ENCODE assay signal across 1 cellular context in genomic region chr10:75234017-75234682, GRCh38.
TF ChIP-seq lines count a peak whose summit lies in the region.

No MANE protein-coding gene starts in this region.

TF ChIP-seq in K562, 482 proteins besides CTCF, POLR2A, EP300 and RAD21 (continued from another document and continues in another):
- TF ChIP-seq, protein P1, sequence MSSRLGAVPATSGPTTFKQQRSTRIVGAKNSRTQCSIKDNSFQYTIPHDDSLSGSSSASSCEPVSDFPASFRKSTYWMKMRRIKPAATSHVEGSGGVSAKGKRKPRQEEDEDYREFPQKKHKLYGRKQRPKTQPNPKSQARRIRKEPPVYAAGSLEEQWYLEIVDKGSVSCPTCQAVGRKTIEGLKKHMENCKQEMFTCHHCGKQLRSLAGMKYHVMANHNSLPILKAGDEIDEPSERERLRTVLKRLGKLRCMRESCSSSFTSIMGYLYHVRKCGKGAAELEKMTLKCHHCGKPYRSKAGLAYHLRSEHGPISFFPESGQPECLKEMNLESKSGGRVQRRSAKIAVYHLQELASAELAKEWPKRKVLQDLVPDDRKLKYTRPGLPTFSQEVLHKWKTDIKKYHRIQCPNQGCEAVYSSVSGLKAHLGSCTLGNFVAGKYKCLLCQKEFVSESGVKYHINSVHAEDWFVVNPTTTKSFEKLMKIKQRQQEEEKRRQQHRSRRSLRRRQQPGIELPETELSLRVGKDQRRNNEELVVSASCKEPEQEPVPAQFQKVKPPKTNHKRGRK (tag; IDR thresholded peaks at IDR 0.05), result no peak
- TF ChIP-seq ZKSCAN1 (IDR thresholded peaks at IDR 0.05; ENCODE audit: low read depth, low read length) (no peak), ZNF146 (CRISPR knock-in tag; IDR thresholded peaks at IDR 0.05; ENCODE audit: unreplicated experiment) (no peak), CBX8 (IDR thresholded peaks at IDR 0.05; ENCODE audit: borderline replicate concordance, extremely low read depth, low read depth, low read length, poor library complexity, severe bottlenecking) (no peak), RFX1 (IDR thresholded peaks at IDR 0.05) (no peak), TCF3 (CRISPR knock-in tag; IDR thresholded peaks at IDR 0.05) (no peak), NCOA4 (IDR thresholded peaks at IDR 0.05; ENCODE audit: partially characterized antibody) (no peak), ARID1B (IDR thresholded peaks at IDR 0.05) (no peak), RBM15 (IDR thresholded peaks at IDR 0.05; ENCODE audit: insufficient read depth, low read length) (no peak), PURB (CRISPR knock-in tag; IDR thresholded peaks at IDR 0.05; ENCODE audit: low read depth) (no peak), MAFK (IDR thresholded peaks at IDR 0.05; ENCODE audit: low read length) (no peak), BCLAF1 (IDR thresholded peaks at IDR 0.05; ENCODE audit: borderline replicate concordance in 1 of 2, control insufficient read depth in 1 of 2, low read depth in 2 of 2, low read length in 1 of 2) (no peak), BACH1 (tag; IDR thresholded peaks at IDR 0.05) (no peak), ZNF212 (CRISPR knock-in tag; IDR thresholded peaks at IDR 0.05) (no peak), ZNF174 (CRISPR knock-in tag; IDR thresholded peaks at IDR 0.05) (no peak), ZNF41 (CRISPR knock-in tag; conservative IDR thresholded peaks at IDR 0.05) (no peak), JUND (IDR thresholded peaks at IDR 0.05; ENCODE audit: borderline replicate concordance, low read depth, low read length) (no peak), JUND (tag; IDR thresholded peaks at IDR 0.05; ENCODE audit: borderline replicate concordance, low read depth, low read length) (no peak), CBFA2T3 (IDR thresholded peaks at IDR 0.05) (no peak), TRIM24 (IDR thresholded peaks at IDR 0.05) (no peak), AFF4 (CRISPR knock-in tag; IDR thresholded peaks at IDR 0.05) (no peak), MTA2 (IDR thresholded peaks at IDR 0.05; ENCODE audit: low read depth) (no peak), ATF4 (CRISPR knock-in tag; IDR thresholded peaks at IDR 0.05) (no peak), ETV6 (IDR thresholded peaks at IDR 0.05; ENCODE audit: borderline replicate concordance in 1 of 2, low read depth in 2 of 2, low read length in 1 of 2) (no peak), ETV6 (CRISPR knock-in tag; IDR thresholded peaks at IDR 0.05; ENCODE audit: borderline replicate concordance) (no peak), XRCC4 (IDR thresholded peaks at IDR 0.05; ENCODE audit: extremely low read depth, insufficient read depth, insufficient read length) (no peak), YY1 (IDR thresholded peaks at IDR 0.05; ENCODE audit: borderline replicate concordance in 1 of 3, control insufficient read depth in 1 of 3, extremely low read depth in 1 of 3, insufficient read depth in 3 of 3, insufficient read length in 1 of 3, insufficient replicate concordance in 2 of 3, low read depth in 1 of 3, low read length in 2 of 3) (peak in 2 of 3 experiments; percentile 40 to 53), NEUROD1 (IDR thresholded peaks at IDR 0.05; ENCODE audit: borderline replicate concordance, low read depth, low read length, partially characterized antibody) (no peak), CEBPG (CRISPR knock-in tag; IDR thresholded peaks at IDR 0.05) (no peak; the same call in none of the 2 replicates), CEBPG (tag; conservative IDR thresholded peaks at IDR 0.05 in 1 of 2, IDR thresholded peaks at IDR 0.05 in 1 of 2) (no peak), NFATC3 (IDR thresholded peaks at IDR 0.05) (no peak), CBX5 (IDR thresholded peaks at IDR 0.05; ENCODE audit: borderline replicate concordance, low read depth) (no peak), RBM25 (IDR thresholded peaks at IDR 0.05; ENCODE audit: low read depth, low read length, severe bottlenecking) (no peak), ZBED1 (IDR thresholded peaks at IDR 0.05) (no peak), ZEB2 (IDR thresholded peaks at IDR 0.05) (no peak), NUFIP1 (IDR thresholded peaks at IDR 0.05; ENCODE audit: partially characterized antibody) (no peak), L3MBTL2 (IDR thresholded peaks at IDR 0.05) (peak; percentile 74), HDAC3 (IDR thresholded peaks at IDR 0.05; ENCODE audit: borderline replicate concordance, partially characterized antibody) (no peak)
- TF ChIP-seq, protein P2, sequence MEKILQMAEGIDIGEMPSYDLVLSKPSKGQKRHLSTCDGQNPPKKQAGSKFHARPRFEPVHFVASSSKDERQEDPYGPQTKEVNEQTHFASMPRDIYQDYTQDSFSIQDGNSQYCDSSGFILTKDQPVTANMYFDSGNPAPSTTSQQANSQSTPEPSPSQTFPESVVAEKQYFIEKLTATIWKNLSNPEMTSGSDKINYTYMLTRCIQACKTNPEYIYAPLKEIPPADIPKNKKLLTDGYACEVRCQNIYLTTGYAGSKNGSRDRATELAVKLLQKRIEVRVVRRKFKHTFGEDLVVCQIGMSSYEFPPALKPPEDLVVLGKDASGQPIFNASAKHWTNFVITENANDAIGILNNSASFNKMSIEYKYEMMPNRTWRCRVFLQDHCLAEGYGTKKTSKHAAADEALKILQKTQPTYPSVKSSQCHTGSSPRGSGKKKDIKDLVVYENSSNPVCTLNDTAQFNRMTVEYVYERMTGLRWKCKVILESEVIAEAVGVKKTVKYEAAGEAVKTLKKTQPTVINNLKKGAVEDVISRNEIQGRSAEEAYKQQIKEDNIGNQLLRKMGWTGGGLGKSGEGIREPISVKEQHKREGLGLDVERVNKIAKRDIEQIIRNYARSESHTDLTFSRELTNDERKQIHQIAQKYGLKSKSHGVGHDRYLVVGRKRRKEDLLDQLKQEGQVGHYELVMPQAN (IDR thresholded peaks at IDR 0.05; ENCODE audit: borderline replicate concordance), result no peak; the same call in none of the 2 replicates
- TF ChIP-seq, protein P3, sequence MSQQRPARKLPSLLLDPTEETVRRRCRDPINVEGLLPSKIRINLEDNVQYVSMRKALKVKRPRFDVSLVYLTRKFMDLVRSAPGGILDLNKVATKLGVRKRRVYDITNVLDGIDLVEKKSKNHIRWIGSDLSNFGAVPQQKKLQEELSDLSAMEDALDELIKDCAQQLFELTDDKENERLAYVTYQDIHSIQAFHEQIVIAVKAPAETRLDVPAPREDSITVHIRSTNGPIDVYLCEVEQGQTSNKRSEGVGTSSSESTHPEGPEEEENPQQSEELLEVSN (IDR thresholded peaks at IDR 0.05; ENCODE audit: borderline replicate concordance in 1 of 2, extremely low read depth in 1 of 2, insufficient read depth in 1 of 2, insufficient read length in 1 of 2, low read depth in 1 of 2, low read length in 1 of 2, poor library complexity in 1 of 2, severe bottlenecking in 1 of 2), result peak; percentile 42 to 90
- TF ChIP-seq, protein P4, sequence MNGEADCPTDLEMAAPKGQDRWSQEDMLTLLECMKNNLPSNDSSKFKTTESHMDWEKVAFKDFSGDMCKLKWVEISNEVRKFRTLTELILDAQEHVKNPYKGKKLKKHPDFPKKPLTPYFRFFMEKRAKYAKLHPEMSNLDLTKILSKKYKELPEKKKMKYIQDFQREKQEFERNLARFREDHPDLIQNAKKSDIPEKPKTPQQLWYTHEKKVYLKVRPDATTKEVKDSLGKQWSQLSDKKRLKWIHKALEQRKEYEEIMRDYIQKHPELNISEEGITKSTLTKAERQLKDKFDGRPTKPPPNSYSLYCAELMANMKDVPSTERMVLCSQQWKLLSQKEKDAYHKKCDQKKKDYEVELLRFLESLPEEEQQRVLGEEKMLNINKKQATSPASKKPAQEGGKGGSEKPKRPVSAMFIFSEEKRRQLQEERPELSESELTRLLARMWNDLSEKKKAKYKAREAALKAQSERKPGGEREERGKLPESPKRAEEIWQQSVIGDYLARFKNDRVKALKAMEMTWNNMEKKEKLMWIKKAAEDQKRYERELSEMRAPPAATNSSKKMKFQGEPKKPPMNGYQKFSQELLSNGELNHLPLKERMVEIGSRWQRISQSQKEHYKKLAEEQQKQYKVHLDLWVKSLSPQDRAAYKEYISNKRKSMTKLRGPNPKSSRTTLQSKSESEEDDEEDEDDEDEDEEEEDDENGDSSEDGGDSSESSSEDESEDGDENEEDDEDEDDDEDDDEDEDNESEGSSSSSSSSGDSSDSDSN (IDR thresholded peaks at IDR 0.05; ENCODE audit: borderline replicate concordance in 1 of 2, low read depth in 2 of 2, low read length in 2 of 2), result no peak
- TF ChIP-seq, protein P5, sequence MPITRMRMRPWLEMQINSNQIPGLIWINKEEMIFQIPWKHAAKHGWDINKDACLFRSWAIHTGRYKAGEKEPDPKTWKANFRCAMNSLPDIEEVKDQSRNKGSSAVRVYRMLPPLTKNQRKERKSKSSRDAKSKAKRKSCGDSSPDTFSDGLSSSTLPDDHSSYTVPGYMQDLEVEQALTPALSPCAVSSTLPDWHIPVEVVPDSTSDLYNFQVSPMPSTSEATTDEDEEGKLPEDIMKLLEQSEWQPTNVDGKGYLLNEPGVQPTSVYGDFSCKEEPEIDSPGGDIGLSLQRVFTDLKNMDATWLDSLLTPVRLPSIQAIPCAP (CRISPR knock-in tag; IDR thresholded peaks at IDR 0.05; ENCODE audit: borderline replicate concordance), result no peak
- TF ChIP-seq, protein P6, sequence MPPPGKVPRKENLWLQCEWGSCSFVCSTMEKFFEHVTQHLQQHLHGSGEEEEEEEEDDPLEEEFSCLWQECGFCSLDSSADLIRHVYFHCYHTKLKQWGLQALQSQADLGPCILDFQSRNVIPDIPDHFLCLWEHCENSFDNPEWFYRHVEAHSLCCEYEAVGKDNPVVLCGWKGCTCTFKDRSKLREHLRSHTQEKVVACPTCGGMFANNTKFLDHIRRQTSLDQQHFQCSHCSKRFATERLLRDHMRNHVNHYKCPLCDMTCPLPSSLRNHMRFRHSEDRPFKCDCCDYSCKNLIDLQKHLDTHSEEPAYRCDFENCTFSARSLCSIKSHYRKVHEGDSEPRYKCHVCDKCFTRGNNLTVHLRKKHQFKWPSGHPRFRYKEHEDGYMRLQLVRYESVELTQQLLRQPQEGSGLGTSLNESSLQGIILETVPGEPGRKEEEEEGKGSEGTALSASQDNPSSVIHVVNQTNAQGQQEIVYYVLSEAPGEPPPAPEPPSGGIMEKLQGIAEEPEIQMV (tag; conservative IDR thresholded peaks at IDR 0.05; ENCODE audit: low read depth), result no peak
- TF ChIP-seq, protein P7, sequence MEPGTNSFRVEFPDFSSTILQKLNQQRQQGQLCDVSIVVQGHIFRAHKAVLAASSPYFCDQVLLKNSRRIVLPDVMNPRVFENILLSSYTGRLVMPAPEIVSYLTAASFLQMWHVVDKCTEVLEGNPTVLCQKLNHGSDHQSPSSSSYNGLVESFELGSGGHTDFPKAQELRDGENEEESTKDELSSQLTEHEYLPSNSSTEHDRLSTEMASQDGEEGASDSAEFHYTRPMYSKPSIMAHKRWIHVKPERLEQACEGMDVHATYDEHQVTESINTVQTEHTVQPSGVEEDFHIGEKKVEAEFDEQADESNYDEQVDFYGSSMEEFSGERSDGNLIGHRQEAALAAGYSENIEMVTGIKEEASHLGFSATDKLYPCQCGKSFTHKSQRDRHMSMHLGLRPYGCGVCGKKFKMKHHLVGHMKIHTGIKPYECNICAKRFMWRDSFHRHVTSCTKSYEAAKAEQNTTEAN (CRISPR knock-in tag; IDR thresholded peaks at IDR 0.05), result peak; percentile 71; the same call in 1 of the 2 replicates
